In the genomic region with DNA sequence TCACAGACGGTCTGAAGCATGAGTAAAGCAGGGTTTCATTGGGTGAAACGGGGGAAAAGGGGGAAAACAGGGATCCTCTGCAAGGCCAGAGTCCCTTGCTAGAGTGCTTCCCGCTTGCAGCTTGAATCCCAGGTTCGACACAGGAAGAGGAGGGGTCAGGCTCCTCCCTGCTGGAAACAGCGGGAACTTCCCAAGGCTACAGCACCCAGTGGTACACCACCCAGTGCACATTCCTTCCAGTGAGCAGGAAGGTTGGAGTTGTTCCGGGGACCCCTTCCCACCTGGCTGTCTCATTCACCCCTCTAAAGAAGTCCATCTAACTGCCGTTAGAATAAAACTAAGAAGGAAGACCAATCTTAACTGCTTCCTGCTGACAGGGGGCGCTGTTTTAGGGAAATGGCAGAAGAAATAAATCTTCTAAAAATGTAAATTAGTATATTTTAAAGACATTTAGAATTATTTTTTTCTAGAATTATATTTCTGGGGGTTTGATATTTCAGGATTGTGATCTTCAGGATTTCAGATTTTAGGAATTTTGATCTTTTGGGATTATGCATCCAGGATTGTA, we compare ENCODE assay signal across 12 cellular contexts.
DNase-seq lines count a peak whose midpoint lies in the region; ATAC-seq and TF ChIP-seq lines count a peak whose summit lies in the region.
"Had no signal": no experiment of that assay in that cellular context is flagged by ENCODE, and none has a peak within 500 bp of the region (broad histone marks: within the 10 kb centered on the region; RNA-seq: fewer than 3 reads in every experiment).

No MANE protein-coding gene starts in this region.

- H3K27ac Mint-ChIP-seq in Caco-2 (ENCODE audit: unreplicated experiment) = no peak overlapping the region
- no peak overlapping the region for H3K27ac Mint-ChIP-seq in H9
- H3K27ac Mint-ChIP-seq in mesothelial cell of epicardium = no peak overlapping the region
- H3K27ac Mint-ChIP-seq: immature natural killer cell; T-helper 2 cell treated with Interferon-gamma antibody and Interleukin-4, amounts not matched to agents 5 μg/mL and 100 μg/mL, for 36 hours had no signal

- H3K36me3 Mint-ChIP-seq in Caco-2 (ENCODE audit: insufficient read depth, unreplicated experiment) (no peaks in the 10 kb centered on the region), H9 (ENCODE audit: insufficient read depth in 1 of 3, low read depth in 3 of 3) (no peaks in the 10 kb centered on the region), mesothelial cell of epicardium (no peaks in the 10 kb centered on the region)
- H3K36me3 Mint-ChIP-seq: immature natural killer cell had no signal

- no peak overlapping the region for H4K5ac ChIP-seq in H9 (ENCODE audit: insufficient read length, low read depth, low read length)

- H3K79me1 ChIP-seq in H9 (ENCODE audit: insufficient read depth, low read depth, low read length, poor library complexity, severe bottlenecking) = no peaks in the 10 kb centered on the region

- DNase-seq in Caco-2 = no peak
- no peak for DNase-seq in H9
- no peak for DNase-seq in astrocyte of the spinal cord (ENCODE audit: low read depth, low spot score)
- DNase-seq in mesothelial cell of epicardium (ENCODE audit: low spot score in 2 of 2, unreplicated experiment in 2 of 2) = no peak
- DNase-seq in SW480 (ENCODE audit: low spot score) = no peak
- no peak for DNase-seq in NCI-H1930 (lab: John Stamatoyannopoulos, UW)
- DNase-seq: activated naive CD4-positive, alpha-beta T cell treated with anti-CD3 and anti-CD28 coated beads, Interleukin-2, amount 50 U/mL, for 16 hours; immature natural killer cell; MV-4-11; stimulated activated CD4-positive, alpha-beta T cell treated with anti-CD3 and anti-CD28 coated beads, Interleukin-4, amount 100 ng/mL, for 24 hours had no signal

- in situ Hi-C loops in astrocyte of the spinal cord (cut with HindIII; ENCODE audit: low sequenced_read_pairs) = no loop called here

- H3K56ac ChIP-seq in H9 (ENCODE audit: insufficient read length, low read depth, low read length) = no peak overlapping the region

- no peak overlapping the region for H3K4me3 ChIP-seq in Caco-2 (ENCODE audit: low read depth, low read length)
- no peak overlapping the region for H3K4me3 ChIP-seq in astrocyte of the spinal cord (ENCODE audit: low read depth, low read length)

- H3K4me1 ChIP-seq in Caco-2 (no peaks in the 10 kb centered on the region), H9 (ENCODE audit: insufficient read depth, low read length) (no peaks in the 10 kb centered on the region)

- peak; percentile 22 to 24 for TF ChIP-seq CTCF in Caco-2 (IDR thresholded peaks at IDR 0.05; ENCODE audit: insufficient read depth in 1 of 2, low read depth in 1 of 2, low read length in 1 of 2, severe bottlenecking in 1 of 2, unreplicated experiment in 1 of 2)
- TF ChIP-seq CTCF in H9 (conservative IDR thresholded peaks at IDR 0.05) = peak; percentile 71
- peak; percentile 18 for TF ChIP-seq CTCF in astrocyte of the spinal cord (IDR thresholded peaks at IDR 0.05; ENCODE audit: low read depth, low read length)
- TF ChIP-seq CTCF in mesothelial cell of epicardium (IDR thresholded peaks at IDR 0.05; ENCODE audit: unreplicated experiment) = peak; percentile 42

- no peak overlapping the region for H3K18ac ChIP-seq in H9 (ENCODE audit: insufficient read length, low read depth, low read length)

- H3K23ac ChIP-seq in H9 (ENCODE audit: insufficient read length, low read depth, low read length) = no peak overlapping the region

- H3K4me3 Mint-ChIP-seq in Caco-2 (ENCODE audit: unreplicated experiment) (no peak overlapping the region), H9 (no peak overlapping the region), mesothelial cell of epicardium (no peak overlapping the region)
- H3K4me3 Mint-ChIP-seq: immature natural killer cell; T-helper 2 cell treated with Interferon-gamma antibody and Interleukin-4, amounts not matched to agents 5 μg/mL and 100 μg/mL, for 36 hours had no signal

- no peak overlapping the region for H2BK5ac ChIP-seq in H9 (ENCODE audit: insufficient read length, low read length)

- H4K8ac ChIP-seq in H9 (replicated peaks; ENCODE audit: insufficient read length, low read depth, low read length) = no peak overlapping the region

- H2BK15ac ChIP-seq in H9 (ENCODE audit: low read depth, low read length) = no peak overlapping the region

- no peak overlapping the region for H3K4me2 ChIP-seq in H9 (ENCODE audit: insufficient read depth, insufficient read length, low read length)

- H4K20me1 ChIP-seq in H9 (ENCODE audit: control insufficient read depth, insufficient read depth, insufficient read length) = no peaks in the 10 kb centered on the region

- intact Hi-C loops in Caco-2 (cut with micrococcal nuclease; ENCODE audit: unreplicated experiment) = no loop called here

- H3K4me1 Mint-ChIP-seq in Caco-2 (ENCODE audit: low read depth, unreplicated experiment) = no peaks in the 10 kb centered on the region
- H3K4me1 Mint-ChIP-seq in H9 = no peaks in the 10 kb centered on the region
- H3K4me1 Mint-ChIP-seq in mesothelial cell of epicardium = peaks cover 28% of the 10 kb centered on the region
- H3K4me1 Mint-ChIP-seq: immature natural killer cell had no signal

- H2BK120ac ChIP-seq in H9 (ENCODE audit: low read depth, low read length, poor library complexity, severe bottlenecking) = no peak overlapping the region

- H4K91ac ChIP-seq in H9 (ENCODE audit: insufficient read length, low read depth, low read length) = no peak overlapping the region

- no peak overlapping the region for H3K9ac ChIP-seq in H9 (ENCODE audit: extremely low read depth, insufficient read length, low read length)

- no peaks in the 10 kb centered on the region for H3K79me2 ChIP-seq in H9 (ENCODE audit: insufficient read depth, low read length)

- no peak overlapping the region for H2BK20ac ChIP-seq in H9 (ENCODE audit: low read depth, low read length, poor library complexity, severe bottlenecking)

- H3K9me3 ChIP-seq in Caco-2 = no peaks in the 10 kb centered on the region
- no peaks in the 10 kb centered on the region for H3K9me3 ChIP-seq in H9 (ENCODE audit: control insufficient read depth, low read depth, low read length)

- H3K14ac ChIP-seq in H9 (ENCODE audit: insufficient read depth, low read length) = no peak overlapping the region

- H3K9me3 Mint-ChIP-seq in Caco-2 (ENCODE audit: unreplicated experiment) = no peaks in the 10 kb centered on the region
- no peaks in the 10 kb centered on the region for H3K9me3 Mint-ChIP-seq in H9
- H3K9me3 Mint-ChIP-seq in mesothelial cell of epicardium = no peaks in the 10 kb centered on the region
- H3K9me3 Mint-ChIP-seq: T-helper 2 cell treated with Interferon-gamma antibody and Interleukin-4, amounts not matched to agents 5 μg/mL and 100 μg/mL, for 36 hours had no signal

- H2AK5ac ChIP-seq in H9 (ENCODE audit: insufficient read length, low read length) = no peak overlapping the region

- POLR2A ChIA-PET in Caco-2 (lab: Charles Lee) = no interaction called here

- H3K27ac ChIP-seq in H9 (ENCODE audit: insufficient read length, low read depth, low read length) = no peak overlapping the region

- no peaks in the 10 kb centered on the region for H3K23me2 ChIP-seq in H9 (ENCODE audit: insufficient read length, low read depth, low read length, poor library complexity, severe bottlenecking)

- no peaks in the 10 kb centered on the region for H3K36me3 ChIP-seq in Caco-2 (ENCODE audit: control insufficient read depth, insufficient read depth, low read length)

- H3K27me3 ChIP-seq in Caco-2 (replicated peaks; ENCODE audit: control insufficient read depth, insufficient read depth, low read length) = no peaks in the 10 kb centered on the region
- H3K27me3 ChIP-seq in H9 (ENCODE audit: insufficient read depth, low read length) = no peaks in the 10 kb centered on the region

- ATAC-seq in HG02798 (IDR thresholded peaks at IDR 0.05; ENCODE audit: poor library complexity, unreplicated experiment) = no peak

- no peak overlapping the region for H3K4ac ChIP-seq in H9 (ENCODE audit: low read depth, low read length)

- no peak overlapping the region for H2AFZ ChIP-seq in H9 (ENCODE audit: low read length)

- no TSS peak for BruUV-seq in Caco-2 (replicated peaks; lab: Mats Ljungman, UMichigan)

- no peak overlapping the region for H2BK12ac ChIP-seq in H9 (ENCODE audit: insufficient read length, low read depth, low read length)

- WGBS in H9 (ENCODE audit: extremely low coverage, insufficient read length, low lambda C conversion rate) = no CpG with 5 or more reads among the region's 8 CpGs

- CTCF ChIA-PET in Caco-2 (lab: Charles Lee) = no interaction called here

- no peak overlapping the region for H3T11ph ChIP-seq in H9 (ENCODE audit: low read length)

- H3K27me3 Mint-ChIP-seq in Caco-2 (ENCODE audit: insufficient read depth, unreplicated experiment) (peaks cover 3% of the 10 kb centered on the region), H9 (ENCODE audit: low read depth) (no peaks in the 10 kb centered on the region), mesothelial cell of epicardium (ENCODE audit: low read depth) (no peaks in the 10 kb centered on the region)

Comparison
In these comparisons a context has a peak if more than half of its experiments do, and no peak if none do; other contexts are left out.
1. CTCF ChIP-seq: peak in every context shown above with its lines; median percentile 71 in H9; 42 in mesothelial cell of epicardium; 23 in Caco-2; 18 in astrocyte of the spinal cord.